8 cellular contexts compared by ENCODE assay signal in the genomic region with DNA sequence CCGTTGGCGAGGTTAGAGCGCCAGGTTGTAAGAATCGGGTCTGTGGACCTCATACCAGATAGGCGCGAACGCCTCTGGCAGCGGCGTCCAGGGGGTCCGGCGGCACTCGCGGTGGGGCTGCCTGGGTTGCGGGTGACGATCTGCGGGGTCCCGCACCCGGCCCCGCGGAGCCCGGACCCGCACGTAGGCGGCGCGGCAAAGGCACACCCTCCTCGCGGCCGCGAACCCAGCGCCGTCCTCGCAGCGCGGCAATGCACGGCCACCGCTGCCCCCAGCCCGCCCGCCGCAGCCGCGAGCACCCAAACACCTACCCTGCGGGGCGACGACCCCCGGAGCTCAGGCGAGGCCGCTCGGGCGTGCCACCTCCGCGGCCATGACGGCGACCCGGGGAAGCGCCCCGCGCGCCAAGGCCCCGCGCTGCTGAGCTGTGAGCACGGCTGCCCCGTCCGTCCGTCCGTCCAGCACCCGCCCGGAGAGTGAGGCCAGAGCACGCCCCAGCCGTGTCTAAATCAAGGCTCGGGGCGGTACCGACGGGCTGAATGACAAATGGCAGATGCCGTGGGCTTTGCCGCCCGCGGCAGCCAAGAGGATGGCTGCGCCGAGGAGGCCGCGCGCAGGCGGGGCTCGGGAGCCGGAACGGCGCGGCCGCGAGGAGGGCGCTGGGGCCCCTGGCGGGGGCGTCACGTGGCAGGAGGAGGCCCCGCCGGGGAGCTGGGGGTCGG. TPM values are rescaled to one million over a fixed set of nuclear protein-coding genes. Genes with fewer than 3 reads are reported as not detected.
DNase-seq lines count a peak whose midpoint lies in the region; ATAC-seq and TF ChIP-seq lines count a peak whose summit lies in the region.

A gene with protein sequence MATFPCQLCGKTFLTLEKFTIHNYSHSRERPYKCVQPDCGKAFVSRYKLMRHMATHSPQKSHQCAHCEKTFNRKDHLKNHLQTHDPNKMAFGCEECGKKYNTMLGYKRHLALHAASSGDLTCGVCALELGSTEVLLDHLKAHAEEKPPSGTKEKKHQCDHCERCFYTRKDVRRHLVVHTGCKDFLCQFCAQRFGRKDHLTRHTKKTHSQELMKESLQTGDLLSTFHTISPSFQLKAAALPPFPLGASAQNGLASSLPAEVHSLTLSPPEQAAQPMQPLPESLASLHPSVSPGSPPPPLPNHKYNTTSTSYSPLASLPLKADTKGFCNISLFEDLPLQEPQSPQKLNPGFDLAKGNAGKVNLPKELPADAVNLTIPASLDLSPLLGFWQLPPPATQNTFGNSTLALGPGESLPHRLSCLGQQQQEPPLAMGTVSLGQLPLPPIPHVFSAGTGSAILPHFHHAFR (minus strand): TSS at position 481 of the 722 bp plus-strand sequence. CDS start 60,123 bp downstream, outside the sequence.

- DNase-seq in SK-N-DZ (ENCODE audit: low spot score) = peak; percentile 25
- DNase-seq in chondrocyte (ENCODE audit: low spot score) = peak; percentile 90
- peak; percentile 75 for DNase-seq in kidney tubule cell (ENCODE audit: low spot score)
- peak; percentile 24 to 28 for DNase-seq in stimulated activated CD4-positive, alpha-beta T cell treated with anti-CD3 and anti-CD28 coated beads, Interleukin-2, amount 100 ng/mL, for 24 hours
- no peak for DNase-seq in globus pallidus (ENCODE audit: low spot score)

- peak; percentile 38 for TF ChIP-seq POLR2A in GM18526 (IDR thresholded peaks at IDR 0.05; ENCODE audit: extremely low read depth, insufficient read length)

- H3K4me3 ChIP-seq in ACC112 (ENCODE audit: low read depth, low read length) = peak within 1 kb of the TSS; percentile 80

- H3K4me1 Mint-ChIP-seq in chondrocyte (ENCODE audit: low read depth) = peaks cover 10% of the 10 kb centered on the region

- no peak for TF ChIP-seq CTCF in chondrocyte (IDR thresholded peaks at IDR 0.05)

- H3K9me3 Mint-ChIP-seq in chondrocyte (ENCODE audit: low read depth) = peaks cover 16% of the 10 kb centered on the region

- H3K27ac Mint-ChIP-seq in chondrocyte (ENCODE audit: unreplicated experiment) = peak within 1 kb of the TSS; percentile 86

- peak within 1 kb of the TSS; percentile 52 for H2AFZ ChIP-seq in ACC112 (ENCODE audit: low read length, unreplicated experiment)

- H3K36me3 ChIP-seq in ACC112 (ENCODE audit: insufficient read depth, low read length) = no peaks in the 10 kb centered on the region; the same call in 1 of the 2 replicates

- peaks cover 7% of the 10 kb centered on the region for H3K36me3 Mint-ChIP-seq in chondrocyte (ENCODE audit: low read depth)

- H3K4me1 ChIP-seq in ACC112 (ENCODE audit: control insufficient read depth, insufficient read depth, low read length, unreplicated experiment) = peaks cover 4% of the 10 kb centered on the region

- peak within 1 kb of the TSS; percentile 74 for H3K4me3 Mint-ChIP-seq in chondrocyte (ENCODE audit: unreplicated experiment)

- H3K27me3 Mint-ChIP-seq in chondrocyte (ENCODE audit: low read depth) = peaks cover 8% of the 10 kb centered on the region

- peaks cover 22% of the 10 kb centered on the region for H3K79me2 ChIP-seq in ACC112 (ENCODE audit: control insufficient read depth, insufficient read depth, low read length, unreplicated experiment)

- peak within 1 kb of the TSS; percentile 75 for H3K27ac ChIP-seq in ACC112 (ENCODE audit: low read depth, low read length)

- peak; percentile 64 for ATAC-seq in HG03135 (IDR thresholded peaks at IDR 0.05; ENCODE audit: unreplicated experiment)

- H3K27me3 ChIP-seq in ACC112 (ENCODE audit: insufficient read depth, low read length) = no peaks in the 10 kb centered on the region

RNA-seq across cellular contexts. Expression of the gene that starts here (rescaled TPM):
- polyA plus RNA-seq in SK-N-DZ (2014; cell fraction: cytosol; rRNA removed) = 2.1 and 2.2 TPM in 2 replicates
- 4.0 and 9.3 TPM in 2 replicates for polyA plus RNA-seq in SK-N-DZ (2014; cell fraction: nucleus; rRNA removed)
- 81.9 to 105 TPM (median 83.1 TPM) in 3 replicates for total RNA-seq in chondrocyte
